Comparison of ENCODE assay signal across 9 cellular contexts in the genomic region with DNA sequence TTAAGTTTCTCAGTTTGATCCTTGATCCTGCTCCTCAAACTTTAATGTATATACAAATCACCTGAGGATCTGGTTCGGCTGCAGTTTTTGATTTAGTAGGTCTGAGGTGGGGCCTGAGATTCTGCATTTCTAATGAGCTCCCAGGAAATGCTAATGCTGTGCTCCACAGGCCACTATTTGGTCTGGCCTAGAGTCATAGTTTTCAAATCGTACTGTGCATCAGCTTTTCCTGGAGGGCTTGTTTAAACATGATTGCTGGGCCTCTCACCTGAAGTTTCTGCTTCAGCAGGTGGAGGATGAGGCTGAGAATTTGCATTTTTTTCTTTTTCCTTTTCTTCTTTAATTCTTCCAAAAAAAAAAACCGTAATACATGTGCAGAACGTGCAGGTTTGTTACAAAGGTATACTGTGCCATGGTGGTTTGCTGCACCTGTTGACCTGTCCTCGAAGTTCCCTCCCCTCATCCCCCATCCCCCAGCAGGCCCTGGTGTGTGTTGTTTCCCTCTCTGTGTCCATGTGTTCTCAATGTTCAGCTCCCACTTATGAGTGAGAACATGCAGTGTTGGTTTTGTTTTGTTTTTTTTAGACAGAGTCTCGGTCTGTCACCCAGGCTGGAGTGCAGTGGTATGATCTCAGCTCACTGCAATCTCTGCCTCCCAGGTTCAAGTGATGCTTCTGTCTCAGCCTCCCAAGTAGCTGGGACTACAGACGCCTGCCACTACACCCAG. TPM values are rescaled to one million over a fixed set of nuclear protein-coding genes. Genes with fewer than 3 reads are reported as not detected.
"Had no signal": no experiment of that assay in that cellular context is flagged by ENCODE, and none has a peak within 500 bp of the region (broad histone marks: within the 10 kb centered on the region; RNA-seq: fewer than 3 reads in every experiment).

No MANE protein-coding gene starts in this region.

- H3K27ac ChIP-seq: heart left ventricle, pancreas had no signal

- H3K36me3 ChIP-seq: heart left ventricle, pancreas had no signal

- FAIRE-seq: frontal cortex, pancreas had no signal

- H3K9me3 ChIP-seq: heart left ventricle, pancreas had no signal

- ATAC-seq: heart left ventricle, pancreas had no signal

- H3K27me3 ChIP-seq: heart left ventricle, pancreas had no signal

- H3K4me3 ChIP-seq: heart left ventricle, pancreas had no signal

- DNase-seq: activated CD4-positive, alpha-beta T cell treated with anti-CD3 and anti-CD28 coated beads for 1 hour; activated CD8-positive, alpha-beta memory T cell treated with anti-CD3 and anti-CD28 coated beads for 24 hours; activated naive CD4-positive, alpha-beta T cell treated with Interleukin-2 at 50 U/mL for 16 hours; heart left ventricle; pancreas; stimulated activated CD4-positive, alpha-beta T cell treated with anti-CD3 and anti-CD28 coated beads, Interleukin-2, amount 100 ng/mL, for 48 hours; stimulated activated naive CD4-positive, alpha-beta T cell treated with Interleukin-2 at 50 U/mL for 16 hours had no signal

RNA-seq across cellular contexts. Expression of a gene that starts 42.2 kb away (rescaled TPM):
- total RNA-seq: kidney epithelial cell had no signal
